ENCODE assay signal across 8 cellular contexts in genomic region chr9:4298255-4299005, GRCh38. TPM values are rescaled to one million over a fixed set of nuclear protein-coding genes. Genes with fewer than 3 reads are reported as not detected.
DNase-seq lines count a peak whose midpoint lies in the region; ATAC-seq and TF ChIP-seq lines count a peak whose summit lies in the region.

No MANE protein-coding gene starts in this region.

- H4K20me1 ChIP-seq in Loucy (ENCODE audit: insufficient read depth, low read length, poor library complexity, severe bottlenecking) (no peaks in the 10 kb centered on the region), neural progenitor cell (ENCODE audit: low read depth) (peaks cover 22% of the 10 kb centered on the region)

- H3K4me3 Mint-ChIP-seq in neural progenitor cell: peak overlapping the region; percentile 98

- no peak for TF ChIP-seq POLR2A in uterus (IDR thresholded peaks at IDR 0.05)

- H3K27ac ChIP-seq in neural progenitor cell (no peak overlapping the region), uterus (peak overlapping the region; percentile 93 to 95)

- peak overlapping the region; percentile 72 for H3K4me2 ChIP-seq in Loucy (ENCODE audit: low read depth, low read length, poor library complexity, severe bottlenecking)
- peak overlapping the region; percentile 93 for H3K4me2 ChIP-seq in neural progenitor cell

- H3K4me3 ChIP-seq in AG09309 (ENCODE audit: control insufficient read depth, low read depth, low read length) (peak overlapping the region; percentile 78), Loucy (ENCODE audit: low read length, poor library complexity, severe bottlenecking) (peak overlapping the region; percentile 74), fibroblast of the aortic adventitia (ENCODE audit: low read depth, low read length) (peak overlapping the region; percentile 95), neural progenitor cell (peak overlapping the region; percentile 89), uterus (peak overlapping the region; percentile 57 to 78)

- peak overlapping the region; percentile 96 for H3K27ac Mint-ChIP-seq in neural progenitor cell

- H3K4me1 ChIP-seq in Loucy (ENCODE audit: insufficient read depth, low read length, poor library complexity, severe bottlenecking) (no peaks in the 10 kb centered on the region), neural progenitor cell (peaks cover 12% of the 10 kb centered on the region), uterus (no peaks in the 10 kb centered on the region)

- H2AFZ ChIP-seq in Loucy (ENCODE audit: low read length): peak overlapping the region; percentile 91; the same call in 1 of the 2 replicates
- peak overlapping the region; percentile 60 for H2AFZ ChIP-seq in neural progenitor cell (replicated peaks)

- peaks cover 10% of the 10 kb centered on the region for H3K27me3 Mint-ChIP-seq in neural progenitor cell (ENCODE audit: insufficient read depth, low read depth)

- H3K9me3 Mint-ChIP-seq in neural progenitor cell: no peaks in the 10 kb centered on the region

- DNase-seq in AG09309 (ENCODE audit: low read depth) (no peak), fibroblast of the aortic adventitia (ENCODE audit: low read depth) (no peak), neural progenitor cell (ENCODE audit: low spot score) (peak; percentile 56), uterus (peak in 1 of 2 donors; percentile 34)
- peak; percentile 68 to 72 for DNase-seq in activated T-cell treated with anti-CD3 and anti-CD28 coated beads, Interleukin-2, amount 50 U/mL, for 48 hours

- no peaks in the 10 kb centered on the region for H3K9me3 ChIP-seq in Loucy (ENCODE audit: insufficient read depth, low read depth, low read length)
- H3K9me3 ChIP-seq in neural progenitor cell (ENCODE audit: low read depth): no peaks in the 10 kb centered on the region
- H3K9me3 ChIP-seq in uterus: no peaks in the 10 kb centered on the region

- H3K27me3 ChIP-seq in Loucy (ENCODE audit: insufficient read depth, low read length, poor library complexity, severe bottlenecking): no peaks in the 10 kb centered on the region
- H3K27me3 ChIP-seq in neural progenitor cell: peaks cover 26% of the 10 kb centered on the region
- no peaks in the 10 kb centered on the region for H3K27me3 ChIP-seq in uterus

- ATAC-seq in GM19372 (IDR thresholded peaks at IDR 0.05; ENCODE audit: low read depth, unreplicated experiment) (peak; percentile 20), GM21360 (IDR thresholded peaks at IDR 0.05; ENCODE audit: unreplicated experiment) (no peak)

- H3K36me3 ChIP-seq in Loucy (ENCODE audit: insufficient read depth, low read length) (no peaks in the 10 kb centered on the region), neural progenitor cell (no peaks in the 10 kb centered on the region), uterus (no peaks in the 10 kb centered on the region)

- H3F3A ChIP-seq in Loucy (ENCODE audit: low read depth): no peaks in the 10 kb centered on the region
- H3F3A ChIP-seq in neural progenitor cell (ENCODE audit: low read depth): peaks cover 26% of the 10 kb centered on the region

- peaks cover 49% of the 10 kb centered on the region for H3K4me1 Mint-ChIP-seq in neural progenitor cell

- H3K79me2 ChIP-seq in Loucy (ENCODE audit: insufficient read depth, low read length) (no peaks in the 10 kb centered on the region), neural progenitor cell (ENCODE audit: low read depth) (peaks cover 63% of the 10 kb centered on the region)

- no peaks in the 10 kb centered on the region for H3K9me2 ChIP-seq in Loucy (replicated peaks; ENCODE audit: low read depth, low read length)

- H3K9ac ChIP-seq in Loucy (ENCODE audit: low read depth, low read length, poor library complexity, severe bottlenecking) (no peak overlapping the region), neural progenitor cell (peak overlapping the region; percentile 46)

- TF ChIP-seq CTCF in AG09309 (IDR thresholded peaks at IDR 0.05; ENCODE audit: control insufficient read depth, insufficient read depth, low read depth, low read length, missing control alignments) (peak; percentile 5), Loucy (conservative IDR thresholded peaks at IDR 0.05; ENCODE audit: low read length) (no peak), fibroblast of the aortic adventitia (IDR thresholded peaks at IDR 0.05; ENCODE audit: insufficient read depth, low read length) (peak; percentile 7), neural progenitor cell (IDR thresholded peaks at IDR 0.05) (no peak), uterus (IDR thresholded peaks at IDR 0.05) (peak in 2 of 4 experiments; percentile 3 to 5)

- H3K36me3 Mint-ChIP-seq in neural progenitor cell: peaks cover 18% of the 10 kb centered on the region

- intact Hi-C loops in uterus (cut with DNase I; ENCODE audit: low total_unique reads): no loop called here

RNA-seq across cellular contexts. Expression of gene GLIS3, which starts 1.4 kb away (rescaled TPM):
- 49.1 and 50.9 TPM in 2 replicates for total RNA-seq in fibroblast of the aortic adventitia (ENCODE audit: low replicate concordance)
- 38.1 and 48.1 TPM in 2 replicates for total RNA-seq in neural progenitor cell (ENCODE audit: low replicate concordance)
- 10 to 100 TPM; 16.4 to 52.6 (median 41.1) TPM for total RNA-seq in uterus

Comparison
In these comparisons a context has a peak if more than half of its experiments do, and no peak if none do; other contexts are left out.
1. DNase-seq: peak in activated T-cell treated with anti-CD3 and anti-CD28 coated beads, Interleukin-2, amount 50 U/mL, for 48 hours (2 of 2) and neural progenitor cell (single experiment); none in AG09309 (single experiment) and fibroblast of the aortic adventitia (single experiment).
2. CTCF ChIP-seq: peak in AG09309 (single experiment) and fibroblast of the aortic adventitia (single experiment); none in Loucy (single experiment) and neural progenitor cell (single experiment).
3. Peak in every context shown above with its lines, with median percentiles within 50 percentile points of each other: H3K4me3 ChIP-seq.